ENCODE assay signal across 9 cellular contexts in the genomic region with DNA sequence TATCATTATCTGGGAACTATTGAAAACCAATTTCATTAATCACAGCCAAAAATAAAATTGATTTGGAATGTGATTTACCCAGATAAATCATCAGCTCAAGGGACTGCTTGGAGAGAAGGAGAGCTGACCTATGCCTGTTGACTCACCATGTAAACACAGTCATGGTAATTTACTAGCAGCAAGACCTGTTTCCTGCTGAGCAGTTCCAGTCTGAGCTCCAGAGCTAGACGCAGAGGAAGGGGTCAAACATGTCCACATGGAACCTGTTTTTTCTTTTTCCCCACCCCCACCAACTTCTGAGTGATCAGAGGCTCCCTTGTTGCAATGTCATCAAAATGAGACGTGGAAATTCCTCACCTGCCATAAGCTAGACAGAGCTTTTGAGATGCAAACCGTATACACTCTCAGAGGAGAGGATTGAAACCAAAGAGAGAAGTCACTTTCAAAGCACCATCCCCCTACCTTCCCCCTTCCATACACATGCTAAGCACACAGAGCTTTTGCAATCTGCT. TPM values are rescaled to one million over a fixed set of nuclear protein-coding genes. Genes with fewer than 3 reads are reported as not detected.
DNase-seq lines count a peak whose midpoint lies in the region; ATAC-seq lines count a peak whose summit lies in the region.
"Had no signal": no experiment of that assay in that cellular context is flagged by ENCODE, and none has a peak within 500 bp of the region (broad histone marks: within the 10 kb centered on the region; RNA-seq: fewer than 3 reads in every experiment).

No MANE protein-coding gene starts in this region.

- no peaks in the 10 kb centered on the region for H3K9me3 ChIP-seq in Karpas-422 (ENCODE audit: low read length)
- H3K9me3 ChIP-seq: neutrophil had no signal

- H2AFZ ChIP-seq in Karpas-422 (ENCODE audit: low read length): no peak overlapping the region

- no peak overlapping the region for H3K27ac ChIP-seq in Karpas-422 (ENCODE audit: low read length)
- H3K27ac ChIP-seq: neutrophil had no signal

- H3K4me2 ChIP-seq in Karpas-422 (ENCODE audit: low read depth, low read length, poor library complexity, severe bottlenecking): no peak overlapping the region

- peak; percentile 84 for ATAC-seq in stimulated activated naive CD8-positive, alpha-beta T cell treated with anti-CD3 and anti-CD28 coated beads, Interleukin-15, Interleukin-2, amounts not matched to agents 100 U/mL and 50 U/mL, for 24 hours
- ATAC-seq in GM18873 (IDR thresholded peaks at IDR 0.05; ENCODE audit: low FRiP score, unreplicated experiment) (no peak), GM19328 (IDR thresholded peaks at IDR 0.05; ENCODE audit: unreplicated experiment) (no peak), GM19324 (IDR thresholded peaks at IDR 0.05; ENCODE audit: low FRiP score, unreplicated experiment) (no peak)

- no peaks in the 10 kb centered on the region for H3K27me3 ChIP-seq in Karpas-422 (ENCODE audit: low read length)

- H3K9ac ChIP-seq in Karpas-422 (ENCODE audit: low read length): no peak overlapping the region

- no peaks in the 10 kb centered on the region for H3K9me2 ChIP-seq in Karpas-422 (replicated peaks; ENCODE audit: insufficient read depth, low read length)

- no peaks in the 10 kb centered on the region for H4K20me1 ChIP-seq in Karpas-422 (ENCODE audit: insufficient read depth, low read depth, low read length)

- DNase-seq in DMS 273 treated with DMSO at 0.1 percent for 48 hours (lab: John Stamatoyannopoulos, UW) (peak; percentile 32), Karpas-422 (peak; percentile 23), SKM-1 treated with dmso at 0.1 percent for 144 hours (lab: John Stamatoyannopoulos, UW; ENCODE audit: unreplicated experiment) (peak; percentile 61), hepatic stellate cell (ENCODE audit: low spot score) (peak; percentile 20)
- DNase-seq in stimulated activated naive CD8-positive, alpha-beta T cell treated with anti-CD3 and anti-CD28 coated beads, Interleukin-15, Interleukin-2, amounts not matched to agents 100 U/mL and 50 U/mL, for 24 hours: no peak

- H3K4me1 ChIP-seq in Karpas-422 (ENCODE audit: low read length): no peaks in the 10 kb centered on the region

- H3K4me3 ChIP-seq in Karpas-422 (ENCODE audit: low read length): no peak overlapping the region

- no peaks in the 10 kb centered on the region for H3K36me3 ChIP-seq in Karpas-422 (ENCODE audit: insufficient read depth, low read length)
- H3K36me3 ChIP-seq: neutrophil had no signal

- H3K79me2 ChIP-seq in Karpas-422 (ENCODE audit: low read length): no peaks in the 10 kb centered on the region

RNA-seq across cellular contexts. Expression of a gene that starts 56.0 kb away (rescaled TPM):
- not detected in 2 replicates for total RNA-seq in Karpas-422 (2014; rRNA removed; shearing (Covaris generic); ENCODE audit: low replicate concordance)
